In genomic region chr9:135714242-135715055, GRCh38 we compare ENCODE assay signal across 18 cellular contexts. TPM values are rescaled to one million over a fixed set of nuclear protein-coding genes. Genes with fewer than 3 reads are reported as not detected.
DNase-seq lines count a peak whose midpoint lies in the region; ATAC-seq and TF ChIP-seq lines count a peak whose summit lies in the region.
"Had no signal": no experiment of that assay in that cellular context is flagged by ENCODE, and none has a peak within 500 bp of the region (broad histone marks: within the 10 kb centered on the region; RNA-seq: fewer than 3 reads in every experiment).

No MANE protein-coding gene starts in this region.

- no peak overlapping the region for H3K27ac ChIP-seq in liver (ENCODE audit: low read depth in 1 of 2, low read length in 2 of 2)
- H3K27ac ChIP-seq: Peyer's patch had no signal

- H3K9me3 ChIP-seq in liver (ENCODE audit: control insufficient read depth in 4 of 4, low read length in 3 of 4) = no peaks in the 10 kb centered on the region
- H3K9me3 ChIP-seq: Peyer's patch had no signal

- H3K4me1 ChIP-seq in liver (ENCODE audit: control insufficient read depth in 4 of 4, insufficient read depth in 4 of 4, low read length in 3 of 4) = no peaks in the 10 kb centered on the region
- H3K4me1 ChIP-seq: Peyer's patch had no signal

- no peaks in the 10 kb centered on the region; the same call in 1 of the 2 replicates for H3K27me3 ChIP-seq in H7 (ENCODE audit: control insufficient read depth, insufficient read depth, low read length)
- peaks cover 0 to 11% (median 6%) of the 10 kb centered on the region in 4 donors for H3K27me3 ChIP-seq in liver (ENCODE audit: control insufficient read depth in 4 of 4, insufficient read depth in 4 of 4, low read length in 3 of 4)
- H3K27me3 ChIP-seq: Peyer's patch had no signal

- ATAC-seq in HG03565 (IDR thresholded peaks at IDR 0.05; ENCODE audit: unreplicated experiment) (no peak), GM21737 (IDR thresholded peaks at IDR 0.05; ENCODE audit: unreplicated experiment) (no peak)

- H3K9ac ChIP-seq in liver (ENCODE audit: low read depth in 1 of 2, low read length in 2 of 2) = no peak overlapping the region

- DNase-seq in AG20443 (ENCODE audit: low spot score) = peak; percentile 37
- peak; percentile 96 for DNase-seq in H7
- DNase-seq in dermis blood vessel endothelial cell = peak; percentile 27
- DNase-seq in NCI-H1092 (lab: John Stamatoyannopoulos, UW) = no peak
- no peak for DNase-seq in activated CD4-positive, alpha-beta T cell treated with anti-CD3 and anti-CD28 coated beads, Interleukin-2, amount 50 U/mL, for 48 hours
- DNase-seq: DMS 273 treated with DMSO at 0.1 percent for 48 hours; mammary epithelial cell; NCI-H2029; NCI-H69; nucleus accumbens; Peyer's patch; small intestine; stimulated activated naive CD4-positive, alpha-beta T cell had no signal

- H3K36me3 ChIP-seq in H7 (replicated peaks; ENCODE audit: control insufficient read depth, insufficient read depth, low read length) (no peaks in the 10 kb centered on the region), liver (ENCODE audit: control insufficient read depth in 4 of 4, insufficient read depth in 3 of 4, low read depth in 1 of 4, low read length in 3 of 4) (no peaks in the 10 kb centered on the region)
- H3K36me3 ChIP-seq: Peyer's patch had no signal

- TF ChIP-seq RAD21 in liver (IDR thresholded peaks at IDR 0.05) = no peak

- H3K4me3 ChIP-seq in H7 (ENCODE audit: insufficient read depth, low read depth, low read length) (peak overlapping the region; percentile 37), liver (ENCODE audit: low read depth in 1 of 3, low read length in 3 of 3) (no peak overlapping the region)
- H3K4me3 ChIP-seq: Peyer's patch had no signal

- 6% methylated on average over 103 of the region's 103 CpGs for WGBS in liver

- no peak for TF ChIP-seq CTCF in liver (IDR thresholded peaks at IDR 0.05; ENCODE audit: low read depth, low read length, missing input control)

TF ChIP-seq in liver, 16 proteins besides CTCF, POLR2A, EP300 and RAD21:
- TF ChIP-seq RXRA (IDR thresholded peaks at IDR 0.05) = no peak
- TF ChIP-seq REST (IDR thresholded peaks at IDR 0.05) = peak; percentile 73

RNA-seq across cellular contexts. Expression of gene KCNT1, which starts 12.5 kb away (rescaled TPM):
- total RNA-seq in H7 (2014; rRNA removed; shearing (Covaris generic)) = 0.10 TPM in 1 of 2 replicates, not detected in the other
- total RNA-seq in dermis blood vessel endothelial cell (not detected in 2 replicates), liver (under 1 TPM in 1 of 2 donors, not detected in 1; 0.08 TPM)
- polyA plus RNA-seq in liver = under 1 TPM in 1 of 2 donors, not detected in 1; 0.08 TPM
- total RNA-seq: activated CD8-positive, alpha-beta memory T cell treated with anti-CD3 and anti-CD28 coated beads for 36 hours; mammary epithelial cell had no signal
- polyA plus RNA-seq: mammary epithelial cell had no signal

RNA-seq across cellular contexts. Expression of gene SOHLH1, which starts 15.2 kb away (rescaled TPM):
- total RNA-seq in H7 (2014; rRNA removed; shearing (Covaris generic)) = not detected in 2 replicates
- total RNA-seq in dermis blood vessel endothelial cell = 0.05 TPM in 1 of 2 replicates, not detected in the other
- not detected for total RNA-seq in liver
- not detected for polyA plus RNA-seq in liver
- total RNA-seq: activated CD8-positive, alpha-beta memory T cell treated with anti-CD3 and anti-CD28 coated beads for 36 hours; mammary epithelial cell; Peyer's patch; ureter had no signal
- polyA plus RNA-seq: mammary epithelial cell, small intestine had no signal

RNA-seq across cellular contexts. Expression of gene LCN9, which starts 51.3 kb away (rescaled TPM):
- 0.44 TPM in 1 of 2 replicates, not detected in the other for total RNA-seq in H7 (2014; rRNA removed; shearing (Covaris generic))
- not detected in 2 replicates for total RNA-seq in dermis blood vessel endothelial cell
- total RNA-seq in liver = not detected
- not detected for polyA plus RNA-seq in liver
- total RNA-seq: activated CD8-positive, alpha-beta memory T cell treated with anti-CD3 and anti-CD28 coated beads for 36 hours; mammary epithelial cell; Peyer's patch; ureter had no signal
- polyA plus RNA-seq: mammary epithelial cell, small intestine had no signal

Comparison
In these comparisons a context has a peak if more than half of its experiments do, and no peak if none do; other contexts are left out.
1. DNase-seq: peak in AG20443 (single experiment), H7 (single experiment) and dermis blood vessel endothelial cell (single experiment); none in NCI-H1092 (single experiment) and activated CD4-positive, alpha-beta T cell treated with anti-CD3 and anti-CD28 coated beads, Interleukin-2, amount 50 U/mL, for 48 hours (0 of 2).